8 cellular contexts compared by ENCODE assay signal in genomic region chr21:38355992-38356781, GRCh38.
A peak's percentile ranks its signal among the peaks of the same experiment; 100 is the strongest.
DNase-seq lines count a peak whose midpoint lies in the region; ATAC-seq and TF ChIP-seq lines count a peak whose summit lies in the region.

No MANE protein-coding gene starts in this region.

- intact Hi-C loops in right cardiac atrium (cut with DNase I) (loop anchor here (2.0 to 10.0 kb wide), 4 partner anchors 137 to 651 kb away; no protein-coding TSS in a partner anchor), sigmoid colon (cut with DNase I) (loop anchor here (1.0 to 10.0 kb wide), 4 partner anchors 137 to 681 kb away; no protein-coding TSS in a partner anchor)

- TF ChIP-seq EP300 in sigmoid colon (IDR thresholded peaks at IDR 0.05), result no peak

- TF ChIP-seq POLR2A in sigmoid colon (IDR thresholded peaks at IDR 0.05), result no peak

- TF ChIP-seq CTCF in C4-2B (conservative IDR thresholded peaks at IDR 0.05) (peak; percentile 91), sigmoid colon (IDR thresholded peaks at IDR 0.05) (peak; percentile 50 to 76 (median 71))

- peaks cover 5% of the 10 kb centered on the region for H3K36me3 Mint-ChIP-seq in T-helper 17 cell (ENCODE audit: low read depth)

- peaks cover 57% of the 10 kb centered on the region for H3K27me3 Mint-ChIP-seq in T-helper 17 cell

- H3K27ac ChIP-seq in C4-2B (no peak overlapping the region), right cardiac atrium (ENCODE audit: low read length) (no peak overlapping the region), sigmoid colon (no peak overlapping the region)

- peak; percentile 62 for ATAC-seq in GM21619 (IDR thresholded peaks at IDR 0.05; ENCODE audit: unreplicated experiment)
- ATAC-seq in T-helper 17 cell, result peak; percentile 61
- peak; percentile 81 to 87 for ATAC-seq in right cardiac atrium
- no peak for ATAC-seq in HG02571 (IDR thresholded peaks at IDR 0.05; ENCODE audit: unreplicated experiment)

- no peaks in the 10 kb centered on the region for H3K4me1 ChIP-seq in right cardiac atrium (ENCODE audit: control insufficient read depth, insufficient read depth, low read length)
- peaks cover 0 to 10% (median 5%) of the 10 kb centered on the region in 4 donors for H3K4me1 ChIP-seq in sigmoid colon

- no peak overlapping the region for H3K27ac Mint-ChIP-seq in T-helper 17 cell

- H3K4me3 ChIP-seq in right cardiac atrium (ENCODE audit: low read length), result no peak overlapping the region
- no peak overlapping the region for H3K4me3 ChIP-seq in sigmoid colon

- DNase-seq in NCI-H128 (lab: John Stamatoyannopoulos, UW; ENCODE audit: unreplicated experiment) (peak; percentile 56), T-helper 17 cell (peak; percentile 28 to 57 (median 35)), amygdala (lab: John Stamatoyannopoulos, UW) (peak in 48 of 56 donors; percentile 3 to 78 (median 28)), right cardiac atrium (peak; percentile 75 to 92 (median 91)), sigmoid colon (peak; percentile 78)

- H3K4me3 Mint-ChIP-seq in T-helper 17 cell, result no peak overlapping the region

- 8% methylated on average over 20 of the region's 20 CpGs for WGBS in right cardiac atrium
- 7 to 12% methylated on average over 20 of the region's 20 CpGs for WGBS in sigmoid colon, 2 donors

- H3K27me3 ChIP-seq in right cardiac atrium (ENCODE audit: control insufficient read depth, insufficient read depth) (no peaks in the 10 kb centered on the region), sigmoid colon (peaks cover 0 to 5% (median 0%) of the 10 kb centered on the region in 3 donors)

- H3K9me3 ChIP-seq in T-helper 17 cell (ENCODE audit: control insufficient read depth, low read length, poor library complexity, severe bottlenecking), result no peaks in the 10 kb centered on the region
- H3K9me3 ChIP-seq in right cardiac atrium (ENCODE audit: control insufficient read depth, low read length), result no peaks in the 10 kb centered on the region
- H3K9me3 ChIP-seq in sigmoid colon, result no peaks in the 10 kb centered on the region

- peaks cover 15% of the 10 kb centered on the region for H3K4me1 Mint-ChIP-seq in T-helper 17 cell

- no peaks in the 10 kb centered on the region for H3K36me3 ChIP-seq in sigmoid colon

Comparison
In these comparisons a context has a peak if more than half of its experiments do, and no peak if none do; other contexts are left out.
1. DNase-seq: peak in every context shown above with its lines; median percentile 91 in right cardiac atrium; 78 in sigmoid colon; 56 in NCI-H128; 35 in T-helper 17 cell; 28 in amygdala.